In the genomic region with DNA sequence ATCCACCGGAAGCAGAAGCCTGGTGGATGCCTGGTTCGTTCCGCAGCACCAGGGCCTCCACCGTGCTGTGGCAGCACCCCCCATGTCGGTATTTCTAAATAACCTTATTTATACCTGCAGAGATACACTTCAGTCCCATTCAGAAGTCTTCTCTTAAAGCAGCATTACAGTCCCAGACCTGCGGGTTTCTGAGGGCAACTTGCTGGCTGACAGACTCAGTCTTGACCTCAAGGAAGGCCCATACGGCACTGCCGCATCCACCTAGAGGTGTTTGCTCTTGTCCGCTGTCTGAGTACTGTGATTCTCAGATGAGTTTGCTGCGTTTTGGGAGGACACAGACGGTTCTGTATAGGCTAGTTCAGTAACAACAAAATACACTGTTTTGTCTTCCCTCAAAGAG, we compare ENCODE assay signal across 10 cellular contexts. TPM values are rescaled to one million over a fixed set of nuclear protein-coding genes. Genes with fewer than 3 reads are reported as not detected.
"Had no signal": no experiment of that assay in that cellular context is flagged by ENCODE, and none has a peak within 500 bp of the region (broad histone marks: within the 10 kb centered on the region; RNA-seq: fewer than 3 reads in every experiment).

No MANE protein-coding gene starts in this region.

- H3K9me3 Mint-ChIP-seq: activated naive CD4-positive, alpha-beta T cell treated with anti-CD3 and anti-CD28 coated beads, Interleukin-2, amount 10 ng/mL, durations not matched to agents 7 days and 5 days had no signal

- H3K4me1 Mint-ChIP-seq: activated T-helper 17 cell treated with anti-CD3 and anti-CD28 coated beads, Interleukin-2, amount 50 U/mL, for 72 hours had no signal

- H3K27me3 Mint-ChIP-seq: activated naive CD4-positive, alpha-beta T cell treated with anti-CD3 and anti-CD28 coated beads, Interleukin-2, amount 10 ng/mL, durations not matched to agents 7 days and 5 days; activated T-helper 17 cell treated with anti-CD3 and anti-CD28 coated beads, Interleukin-2, amount 50 U/mL, for 72 hours had no signal

- DNase-seq: activated CD4-positive, alpha-beta T cell treated with anti-CD3 and anti-CD28 coated beads, Interleukin-2, amount 50 U/mL, for 48 hours; activated naive CD4-positive, alpha-beta T cell treated with anti-CD3 and anti-CD28 coated beads, Interleukin-2, amount 10 ng/mL, durations not matched to agents 7 days and 5 days; effector CD4-positive, alpha-beta T cell; kidney; left ventricle myocardium inferior; stimulated activated CD4-positive, alpha-beta T cell treated with anti-CD3 and anti-CD28 coated beads, Interleukin-4, amount 100 ng/mL, for 4 hours; thyroid gland; uterus had no signal

- H3K4me3 Mint-ChIP-seq: activated naive CD4-positive, alpha-beta T cell treated with anti-CD3 and anti-CD28 coated beads, Interleukin-2, amount 10 ng/mL, durations not matched to agents 7 days and 5 days had no signal

RNA-seq across cellular contexts. Expression of a gene that starts 16.9 kb away (rescaled TPM):
- total RNA-seq: frontal cortex, kidney, left ventricle myocardium inferior, thyroid gland had no signal
